Comparison of ENCODE assay signal across 1 cellular context in genomic region chr2:8118940-8119781, GRCh38.
TF ChIP-seq lines count a peak whose summit lies in the region.

No MANE protein-coding gene starts in this region.

TF ChIP-seq in HepG2, 621 proteins besides CTCF, POLR2A, EP300 and RAD21 (continued from another document and continues in another):
- TF ChIP-seq USF2 (IDR thresholded peaks at IDR 0.05; ENCODE audit: low read depth, low read length): no peak
- TF ChIP-seq USF2 (CRISPR knock-in tag; IDR thresholded peaks at IDR 0.05; ENCODE audit: borderline replicate concordance): no peak
- no peak; the same call in 1 of the 2 replicates for TF ChIP-seq ZMYM2 (CRISPR knock-in tag; IDR thresholded peaks at IDR 0.05)
- 0 out of 2 replicates have a peak, but pooled peaks have one; percentile 68 for TF ChIP-seq FIP1L1 (IDR thresholded peaks at IDR 0.05; ENCODE audit: borderline replicate concordance, insufficient read depth, low read depth, low read length)
- TF ChIP-seq IKZF5 (CRISPR knock-in tag; IDR thresholded peaks at IDR 0.05): no peak
- TF ChIP-seq STAT5B (CRISPR knock-in tag; IDR thresholded peaks at IDR 0.05): no peak
- no peak for TF ChIP-seq GLMP (CRISPR knock-in tag; IDR thresholded peaks at IDR 0.05; ENCODE audit: borderline replicate concordance)
- TF ChIP-seq STAT6 (CRISPR knock-in tag; IDR thresholded peaks at IDR 0.05; ENCODE audit: borderline replicate concordance): no peak
- peak; percentile 83 for TF ChIP-seq SSRP1 (CRISPR knock-in tag; IDR thresholded peaks at IDR 0.05)
- no peak for TF ChIP-seq TOPORS (CRISPR knock-in tag; IDR thresholded peaks at IDR 0.05)
- no peak for TF ChIP-seq SRY (CRISPR knock-in tag; IDR thresholded peaks at IDR 0.05)
- TF ChIP-seq TBX2 (CRISPR knock-in tag; IDR thresholded peaks at IDR 0.05; ENCODE audit: borderline replicate concordance): no peak
- TF ChIP-seq ARID3A (IDR thresholded peaks at IDR 0.05; ENCODE audit: low read depth, low read length): no peak
- TF ChIP-seq ZNF816 (CRISPR knock-in tag; IDR thresholded peaks at IDR 0.05; ENCODE audit: borderline replicate concordance): 0 out of 2 replicates have a peak, but pooled peaks have one; percentile 22
- TF ChIP-seq ARID4A (CRISPR knock-in tag; IDR thresholded peaks at IDR 0.05; ENCODE audit: borderline replicate concordance): no peak
- no peak for TF ChIP-seq MXD3 (CRISPR knock-in tag; IDR thresholded peaks at IDR 0.05)
- TF ChIP-seq FOXA1 (IDR thresholded peaks at IDR 0.05): no peak
- no peak for TF ChIP-seq FOXA1 (CRISPR knock-in tag; IDR thresholded peaks at IDR 0.05)
- TF ChIP-seq HMGA1 (CRISPR knock-in tag; conservative IDR thresholded peaks at IDR 0.05): no peak
- 0 out of 2 replicates have a peak, but pooled peaks have one; percentile 8 for TF ChIP-seq SMAD1 (CRISPR knock-in tag; IDR thresholded peaks at IDR 0.05; ENCODE audit: borderline replicate concordance, low read depth)
- no peak for TF ChIP-seq ZNF207 (IDR thresholded peaks at IDR 0.05; ENCODE audit: borderline replicate concordance)
- TF ChIP-seq NR2F6 (IDR thresholded peaks at IDR 0.05): no peak
- no peak for TF ChIP-seq NR2F6 (CRISPR knock-in tag; IDR thresholded peaks at IDR 0.05)
- TF ChIP-seq BCL6 (CRISPR knock-in tag; IDR thresholded peaks at IDR 0.05): no peak
- no peak for TF ChIP-seq ZNF484 (CRISPR knock-in tag; IDR thresholded peaks at IDR 0.05; ENCODE audit: borderline replicate concordance, low read depth)
- 0 out of 2 replicates have a peak, but pooled peaks have one; percentile 6 for TF ChIP-seq KAT7 (CRISPR knock-in tag; IDR thresholded peaks at IDR 0.05; ENCODE audit: borderline replicate concordance)
- TF ChIP-seq NR0B2 (CRISPR knock-in tag; IDR thresholded peaks at IDR 0.05): 0 out of 2 replicates have a peak, but pooled peaks have one; percentile 24
- no peak for TF ChIP-seq DMTF1 (CRISPR knock-in tag; IDR thresholded peaks at IDR 0.05)
- TF ChIP-seq E2F1 (CRISPR knock-in tag; IDR thresholded peaks at IDR 0.05): no peak
- TF ChIP-seq SP140L (CRISPR knock-in tag; IDR thresholded peaks at IDR 0.05; ENCODE audit: borderline replicate concordance): no peak
- TF ChIP-seq ATF2 (CRISPR knock-in tag; IDR thresholded peaks at IDR 0.05): no peak
- no peak for TF ChIP-seq ZNF281 (CRISPR knock-in tag; IDR thresholded peaks at IDR 0.05; ENCODE audit: borderline replicate concordance)
- no peak for TF ChIP-seq MTA3 (CRISPR knock-in tag; IDR thresholded peaks at IDR 0.05)
- no peak for TF ChIP-seq SOX13 (IDR thresholded peaks at IDR 0.05)
- no peak for TF ChIP-seq SOX13 (CRISPR knock-in tag; conservative IDR thresholded peaks at IDR 0.05 in 1 of 2, IDR thresholded peaks at IDR 0.05 in 1 of 2)
